8 cellular contexts compared by ENCODE assay signal in genomic region chrX:19372170-19373033, GRCh38. TPM values are rescaled to one million over a fixed set of nuclear protein-coding genes. Genes with fewer than 3 reads are reported as not detected.
A peak's percentile ranks its signal among the peaks of the same experiment; 100 is the strongest.
DNase-seq lines count a peak whose midpoint lies in the region; ATAC-seq, FAIRE-seq and TF ChIP-seq lines count a peak whose summit lies in the region.

No MANE protein-coding gene starts in this region.

- no peaks in the 10 kb centered on the region for H3K9me3 ChIP-seq in aorta (ENCODE audit: control insufficient read depth, low read length)

- no peak overlapping the region for H3K27ac ChIP-seq in aorta (ENCODE audit: low read depth in 1 of 2, low read length in 2 of 2)

- WGBS in aorta, 2 donors: 1 to 28% methylated on average over 26 of the region's 26 CpGs

- intact Hi-C loops in aorta (cut with DNase I): loop anchor here (5.0 to 10.0 kb wide), 3 partner anchors 160 to 520 kb away; no protein-coding TSS in a partner anchor

- no peaks in the 10 kb centered on the region for H3K27me3 ChIP-seq in aorta (ENCODE audit: control insufficient read depth in 1 of 2, insufficient read depth in 2 of 2, low read length in 1 of 2)

- H3K4me3 ChIP-seq in aorta (ENCODE audit: low read length in 2 of 2): peak overlapping the region in 1 of 2 donors; percentile 1

- no peaks in the 10 kb centered on the region for H3K36me3 ChIP-seq in aorta (ENCODE audit: control insufficient read depth in 1 of 2, insufficient read depth in 2 of 2, low read length in 1 of 2)

- DNase-seq in D721Med (ENCODE audit: insufficient read length, low spot score) (peak; percentile 64), M059J (ENCODE audit: low read depth) (peak; percentile 62), T-helper 2 cell (peak; percentile 17 to 62 (median 38)), amygdala (lab: John Stamatoyannopoulos, UW) (peak in 42 of 56 donors; percentile 0 to 70 (median 14)), hepatic stellate cell (ENCODE audit: low spot score) (peak; percentile 75), renal cortical epithelial cell (ENCODE audit: low read depth) (peak; percentile 48), aorta (peak; percentile 68 to 86)

- FAIRE-seq in D721Med (lab: Jason Lieb, UNC): no peak

- H3K4me1 ChIP-seq in aorta (ENCODE audit: control insufficient read depth in 1 of 2, insufficient read depth in 2 of 2, low read length in 2 of 2): no peaks in the 10 kb centered on the region

- peak; percentile 63 for TF ChIP-seq CTCF in D721Med (IDR thresholded peaks at IDR 0.05; ENCODE audit: insufficient read depth, missing control alignments)

- ATAC-seq in GM21576 (IDR thresholded peaks at IDR 0.05; ENCODE audit: unreplicated experiment): peak; percentile 49
- peak; percentile 59 for ATAC-seq in aorta (ENCODE audit: low FRiP score)

RNA-seq across cellular contexts. Expression of gene PDHA1, which starts 28.7 kb away (rescaled TPM):
- 61.6 and 184 TPM in 2 replicates for total RNA-seq in M059J (2014; rRNA removed; shearing (Covaris generic))
- 85.8 and 212 TPM in 2 replicates for total RNA-seq in renal cortical epithelial cell
- 100 to 1,000 TPM in 1 of 2 donors, 10 to 100 TPM in 1; 92.7 to 106 TPM for total RNA-seq in aorta
- 100 to 1,000 TPM in 1 of 2 donors, 10 to 100 TPM in 1; 64.5 to 150 TPM for polyA plus RNA-seq in aorta

Comparison
In these comparisons a context has a peak if more than half of its experiments do, and no peak if none do; other contexts are left out.
1. DNase-seq: peak in every context shown above with its lines; median percentile 77 in aorta; 75 in hepatic stellate cell; 64 in D721Med; 62 in M059J; 48 in renal cortical epithelial cell; 38 in T-helper 2 cell; 14 in amygdala.